In the genomic region with DNA sequence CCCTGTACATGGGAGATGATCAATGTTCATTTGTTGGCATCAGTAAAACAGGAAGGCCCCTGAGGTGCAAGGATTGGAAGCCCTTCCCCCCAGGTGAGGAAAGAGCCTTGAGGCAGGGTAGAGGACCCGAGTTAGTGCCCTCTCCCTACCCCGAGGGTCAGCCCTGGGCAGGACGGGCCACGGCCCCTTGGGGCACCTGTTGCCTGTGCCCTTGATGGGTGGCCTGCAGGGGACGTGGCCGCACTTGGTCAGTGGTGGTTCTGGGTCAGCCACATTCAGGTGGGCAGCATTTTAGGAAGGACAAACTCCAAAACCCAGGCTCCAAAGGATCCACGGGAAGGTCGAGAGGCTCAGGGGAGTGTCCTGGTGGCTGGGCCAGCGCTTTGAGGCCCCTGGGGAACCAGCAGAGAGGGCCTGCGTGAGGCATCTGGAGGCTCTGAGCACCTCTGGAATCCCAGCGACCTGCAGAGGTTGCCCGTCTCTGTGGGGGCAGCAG, we compare ENCODE assay signal across 15 cellular contexts. TPM values are rescaled to one million over a fixed set of nuclear protein-coding genes. Genes with fewer than 3 reads are reported as not detected.
DNase-seq lines count a peak whose midpoint lies in the region; ATAC-seq, FAIRE-seq and TF ChIP-seq lines count a peak whose summit lies in the region.
"Had no signal": no experiment of that assay in that cellular context is flagged by ENCODE, and none has a peak within 500 bp of the region (broad histone marks: within the 10 kb centered on the region; RNA-seq: fewer than 3 reads in every experiment).

No MANE protein-coding gene starts in this region.

- TF ChIP-seq EP300 in HepG2 (IDR thresholded peaks at IDR 0.05; ENCODE audit: low read depth in 2 of 2, low read length in 2 of 2) (no peak), HepG2 (CRISPR knock-in tag; IDR thresholded peaks at IDR 0.05; ENCODE audit: borderline replicate concordance) (no peak)

- H3K9me3 Mint-ChIP-seq in stimulated activated memory B cell treated with anti-CD40 and anti-IgM and Interleukin-4, amounts not matched to agents 10 μg/mL and 1 μg/mL and 100 μg/mL, for 72 hours: no peaks in the 10 kb centered on the region
- no peaks in the 10 kb centered on the region for H3K9me3 Mint-ChIP-seq in activated CD4-positive, alpha-beta memory T cell treated with anti-CD3 and anti-CD28 coated beads, Interleukin-2, amount 10 ng/mL, durations not matched to agents 7 days and 5 days
- H3K9me3 Mint-ChIP-seq: CD8-positive, alpha-beta memory T cell; IgD-negative memory B cell had no signal

- no peaks in the 10 kb centered on the region for H3K4me1 Mint-ChIP-seq in stimulated activated memory B cell treated with anti-CD40 and anti-IgM and Interleukin-4, amounts not matched to agents 10 μg/mL and 1 μg/mL and 100 μg/mL, for 72 hours
- peaks cover 2% of the 10 kb centered on the region for H3K4me1 Mint-ChIP-seq in activated CD4-positive, alpha-beta memory T cell treated with anti-CD3 and anti-CD28 coated beads, Interleukin-2, amount 10 ng/mL, durations not matched to agents 7 days and 5 days

- H3K4me1 ChIP-seq in HepG2 (ENCODE audit: insufficient read depth, low read length) (peaks cover 29% of the 10 kb centered on the region), right lobe of liver (no peaks in the 10 kb centered on the region), neuronal stem cell (ENCODE audit: control insufficient read depth in 2 of 2, insufficient read depth in 1 of 2, low read depth in 1 of 2, low read length in 2 of 2) (peaks cover 0 to 8% of the 10 kb centered on the region in 2 donors)
- H3K4me1 ChIP-seq: Caco-2 had no signal

- CTCF ChIA-PET in HepG2 (lab: Yijun Ruan, JAX; ENCODE audit: low intra/inter-chr PET ratio, low total read pairs): no interaction called here
- CTCF ChIA-PET in activated CD4-positive, alpha-beta memory T cell treated with anti-CD3 and anti-CD28 coated beads, Interleukin-2, amount 10 ng/mL, durations not matched to agents 7 days and 5 days (lab: Charles Lee): no interaction called here

- H3K4me3 Mint-ChIP-seq in stimulated activated memory B cell treated with anti-CD40 and anti-IgM and Interleukin-4, amounts not matched to agents 10 μg/mL and 1 μg/mL and 100 μg/mL, for 72 hours: no peak overlapping the region
- no peak overlapping the region for H3K4me3 Mint-ChIP-seq in activated CD4-positive, alpha-beta memory T cell treated with anti-CD3 and anti-CD28 coated beads, Interleukin-2, amount 10 ng/mL, durations not matched to agents 7 days and 5 days
- H3K4me3 Mint-ChIP-seq: CD8-positive, alpha-beta memory T cell; IgD-negative memory B cell had no signal

- no peak overlapping the region for H3K23ac ChIP-seq in neuronal stem cell (ENCODE audit: low read depth, low read length, poor library complexity)

- no peak overlapping the region for H4K8ac ChIP-seq in neuronal stem cell (ENCODE audit: low read depth, low read length)

- no peaks in the 10 kb centered on the region for H3K79me1 ChIP-seq in neuronal stem cell (ENCODE audit: low read depth, low read length)

- H3K27ac Mint-ChIP-seq in stimulated activated memory B cell treated with anti-CD40 and anti-IgM and Interleukin-4, amounts not matched to agents 10 μg/mL and 1 μg/mL and 100 μg/mL, for 72 hours: peak overlapping the region; percentile 23
- H3K27ac Mint-ChIP-seq in activated CD4-positive, alpha-beta memory T cell treated with anti-CD3 and anti-CD28 coated beads, Interleukin-2, amount 10 ng/mL, durations not matched to agents 7 days and 5 days: no peak overlapping the region
- H3K27ac Mint-ChIP-seq: CD8-positive, alpha-beta memory T cell; IgD-negative memory B cell had no signal

- no peak overlapping the region for H3K27ac ChIP-seq in HepG2 (ENCODE audit: extremely low read length, insufficient read depth, low read length)
- H3K27ac ChIP-seq in right lobe of liver: no peak overlapping the region
- H3K27ac ChIP-seq in neuronal stem cell (replicated peaks; ENCODE audit: low read length): no peak overlapping the region
- H3K27ac ChIP-seq: BLaER1 had no signal

- H3K27me3 Mint-ChIP-seq in stimulated activated memory B cell treated with anti-CD40 and anti-IgM and Interleukin-4, amounts not matched to agents 10 μg/mL and 1 μg/mL and 100 μg/mL, for 72 hours: peaks cover 15% of the 10 kb centered on the region
- H3K27me3 Mint-ChIP-seq in activated CD4-positive, alpha-beta memory T cell treated with anti-CD3 and anti-CD28 coated beads, Interleukin-2, amount 10 ng/mL, durations not matched to agents 7 days and 5 days: peaks cover 11% of the 10 kb centered on the region
- H3K27me3 Mint-ChIP-seq: IgD-negative memory B cell had no signal

- TF ChIP-seq POLR2A in HepG2 (IDR thresholded peaks at IDR 0.05; ENCODE audit: insufficient read depth in 1 of 2, low read depth in 2 of 2, low read length in 2 of 2) (no peak), right lobe of liver (IDR thresholded peaks at IDR 0.05) (no peak)

- H3K18ac ChIP-seq in neuronal stem cell (ENCODE audit: low read length): peak overlapping the region; percentile 18

- H3K36me3 ChIP-seq in HepG2 (replicated peaks in 1 of 2; ENCODE audit: control insufficient read depth in 1 of 2, insufficient read depth in 2 of 2, low read length in 2 of 2) (no peaks in the 10 kb centered on the region), right lobe of liver (no peaks in the 10 kb centered on the region), neuronal stem cell (replicated peaks in 1 of 2; ENCODE audit: control insufficient read depth in 2 of 2, insufficient read depth in 2 of 2, low read length in 2 of 2) (no peaks in the 10 kb centered on the region)
- H3K36me3 ChIP-seq: BLaER1 had no signal

- no peak for ATAC-seq in HepG2
- no peak for ATAC-seq in right lobe of liver
- no peak for ATAC-seq in stimulated activated memory B cell treated with anti-CD40 and anti-IgM and Interleukin-4, amounts not matched to agents 10 μg/mL and 1 μg/mL and 100 μg/mL, for 72 hours
- ATAC-seq: HCT116 had no signal

- H3K4me2 ChIP-seq in HepG2 (ENCODE audit: low read depth, low read length) (no peak overlapping the region), neuronal stem cell (ENCODE audit: insufficient read depth, low read length, poor library complexity, severe bottlenecking) (no peak overlapping the region)
- H3K4me2 ChIP-seq: BLaER1 had no signal

- H2BK12ac ChIP-seq in neuronal stem cell (ENCODE audit: low read length): no peak overlapping the region

- H2AFZ ChIP-seq in HepG2 (ENCODE audit: low read length) (no peak overlapping the region), neuronal stem cell (ENCODE audit: low read length) (no peak overlapping the region)

- no peak for FAIRE-seq in HepG2 (lab: Jason Lieb, UNC)

- H3K79me2 ChIP-seq in HepG2 (ENCODE audit: insufficient read depth, low read length): no peaks in the 10 kb centered on the region

- H3K14ac ChIP-seq in neuronal stem cell (ENCODE audit: low read length): no peak overlapping the region

- intact Hi-C loops in HepG2 (cut with micrococcal nuclease; ENCODE audit: unreplicated experiment) (no loop called here), right lobe of liver (cut with DNase I) (loop anchor here in 1 of 2 donors (10.0 kb wide), 1 partner anchor 65 kb away; no protein-coding TSS in a partner anchor)

- in situ Hi-C loops in HepG2 (cut with HindIII; ENCODE audit: extremely low pct_ligation_motif_present, low pct_unique_long_range_greater_than_20kb): loop anchor here (5.0 kb wide), 1 partner anchor 38 kb away; no protein-coding TSS in a partner anchor

- H3K9ac ChIP-seq in HepG2 (ENCODE audit: insufficient read depth, low read depth, low read length): no peak overlapping the region
- no peak overlapping the region for H3K9ac ChIP-seq in neuronal stem cell (ENCODE audit: low read depth, low read length, poor library complexity)
- H3K9ac ChIP-seq: BLaER1 had no signal

- DNase-seq in HepG2 (ENCODE audit: low spot score): no peak
- no peak for DNase-seq in right lobe of liver
- DNase-seq in neuronal stem cell (ENCODE audit: low spot score): no peak
- DNase-seq in activated CD4-positive, alpha-beta T cell treated with anti-CD3 and anti-CD28 coated beads for 4 hours: no peak
- no peak for DNase-seq in activated CD4-positive, alpha-beta memory T cell treated with anti-CD3 and anti-CD28 coated beads, Interleukin-2, amount 10 ng/mL, durations not matched to agents 7 days and 5 days
- DNase-seq: 8988T; AML-193; Caco-2; CD8-positive, alpha-beta memory T cell; GF-D8 had no signal

- H2AK5ac ChIP-seq in neuronal stem cell (ENCODE audit: low read depth, low read length): no peak overlapping the region

- H3K4me3 ChIP-seq in HepG2 (replicated peaks in 1 of 3; ENCODE audit: insufficient read depth in 1 of 3, low read depth in 2 of 3, low read length in 3 of 3) (no peak overlapping the region; a peak in 1 of 6 replicates), right lobe of liver (no peak overlapping the region), neuronal stem cell (ENCODE audit: low read length in 2 of 2) (no peak overlapping the region)
- H3K4me3 ChIP-seq: BLaER1 had no signal

- H3K9me3 ChIP-seq in HepG2 (ENCODE audit: low read length): no peaks in the 10 kb centered on the region
- H3K9me3 ChIP-seq in right lobe of liver: no peaks in the 10 kb centered on the region
- no peaks in the 10 kb centered on the region for H3K9me3 ChIP-seq in neuronal stem cell (replicated peaks in 1 of 2; ENCODE audit: control insufficient read depth in 2 of 2, insufficient read depth in 1 of 2, low read depth in 1 of 2, low read length in 2 of 2)
- H3K9me3 ChIP-seq: BLaER1, Caco-2 had no signal

- POLR2A ChIA-PET in HepG2 (lab: Yijun Ruan, JAX): no interaction called here
- POLR2A ChIA-PET in activated CD4-positive, alpha-beta memory T cell treated with anti-CD3 and anti-CD28 coated beads, Interleukin-2, amount 10 ng/mL, durations not matched to agents 7 days and 5 days (lab: Charles Lee): no interaction called here

- H3K27me3 ChIP-seq in HepG2 (ENCODE audit: control insufficient read depth in 1 of 2, insufficient read depth in 2 of 2, low read length in 2 of 2) (peaks cover 2 to 18% of the 10 kb centered on the region in 2 experiments; a peak in 2 of 5 replicates), right lobe of liver (no peaks in the 10 kb centered on the region), neuronal stem cell (ENCODE audit: control insufficient read depth in 3 of 3, insufficient read depth in 3 of 3, low read depth in 1 of 3, low read length in 3 of 3) (peaks cover 0 to 15% (median 5%) of the 10 kb centered on the region in 3 experiments)

- no peak overlapping the region for H2BK15ac ChIP-seq in neuronal stem cell (ENCODE audit: low read length)

- BruUV-seq in HepG2 (replicated peaks; lab: Mats Ljungman, UMichigan): no TSS peak

- no peak overlapping the region for H2BK5ac ChIP-seq in neuronal stem cell (ENCODE audit: low read length)

- H2BK120ac ChIP-seq in neuronal stem cell (ENCODE audit: low read depth, low read length): no peak overlapping the region

- H4K20me1 ChIP-seq in HepG2 (ENCODE audit: insufficient read depth, low read length): no peaks in the 10 kb centered on the region
- H4K20me1 ChIP-seq: BLaER1 had no signal

- 15% methylated on average over 7 of the region's 12 CpGs for WGBS in HepG2 (ENCODE audit: low lambda C conversion rate)
- WGBS in right lobe of liver (ENCODE audit: insufficient coverage, low coverage, low lambda C conversion rate, missing lambda C conversion rate): 80% methylated on average over 6 of the region's 12 CpGs
- WGBS in neuronal stem cell (ENCODE audit: extremely low coverage in 2 of 2, insufficient read length in 2 of 2, insufficient replicate concordance in 1 of 2), 2 donors: no CpG with 5 or more reads among the region's 12 CpGs

- no peak for TF ChIP-seq CTCF in HepG2 (CRISPR knock-in tag; IDR thresholded peaks at IDR 0.05)
- TF ChIP-seq CTCF in right lobe of liver (IDR thresholded peaks at IDR 0.05): no peak

- H3K4ac ChIP-seq in neuronal stem cell (ENCODE audit: low read length): no peak overlapping the region

- no peak overlapping the region for H4K91ac ChIP-seq in neuronal stem cell (ENCODE audit: low read depth, low read length, poor library complexity)

- no peaks in the 10 kb centered on the region for H3K36me3 Mint-ChIP-seq in stimulated activated memory B cell treated with anti-CD40 and anti-IgM and Interleukin-4, amounts not matched to agents 10 μg/mL and 1 μg/mL and 100 μg/mL, for 72 hours
- no peaks in the 10 kb centered on the region for H3K36me3 Mint-ChIP-seq in activated CD4-positive, alpha-beta memory T cell treated with anti-CD3 and anti-CD28 coated beads, Interleukin-2, amount 10 ng/mL, durations not matched to agents 7 days and 5 days (ENCODE audit: low read depth)
- H3K36me3 Mint-ChIP-seq: CD8-positive, alpha-beta memory T cell had no signal

- TF ChIP-seq RAD21 in HepG2 (CRISPR knock-in tag; IDR thresholded peaks at IDR 0.05): no peak

RNA-seq across cellular contexts. Expression of gene RPUSD3, which starts 15.8 kb away (rescaled TPM):
- 30.3 and 32.1 TPM in 2 replicates for total RNA-seq in HepG2 (2016; rRNA removed; fragmentation: Illumina TruSeq; extraction: Trizol)
- total RNA-seq in HepG2 (2016; cell fraction: cytosol; rRNA removed; fragmentation: Illumina TruSeq; extraction: Trizol; ENCODE audit: low read depth): 19.4 and 22.8 TPM in 2 replicates
- total RNA-seq in HepG2 (2016; cell fraction: insoluble cytoplasmic fraction; rRNA removed; fragmentation: Illumina TruSeq; extraction: Trizol): 31.0 and 32.4 TPM in 2 replicates
- 23.0 and 24.2 TPM in 2 replicates for total RNA-seq in HepG2 (2016; cell fraction: membrane; rRNA removed; fragmentation: Illumina TruSeq; extraction: Trizol)
- total RNA-seq in HepG2 (2016; cell fraction: nucleus; rRNA removed; fragmentation: Illumina TruSeq; extraction: Trizol): 15.6 and 16.2 TPM in 2 replicates
- polyA plus RNA-seq in HepG2 (2011; rRNA removed): 48.7 and 55.5 TPM in 2 replicates
- 24.5 and 32.1 TPM in 2 replicates for polyA plus RNA-seq in HepG2 (2011; cell fraction: cytosol; rRNA removed)
- 33.9 and 36.3 TPM in 2 replicates for polyA plus RNA-seq in HepG2 (2011; cell fraction: nucleus; rRNA removed)
- 23.0 and 27.6 TPM in 2 replicates for polyA plus RNA-seq in HepG2 (2012)
- 12.3 and 13.4 TPM in 2 replicates for polyA plus RNA-seq in HepG2 (2016; cell fraction: cytosol; fragmentation: Illumina TruSeq; extraction: Trizol; ENCODE audit: low read depth)
- 42.6 and 42.9 TPM in 2 replicates for polyA plus RNA-seq in HepG2 (2016; cell fraction: insoluble cytoplasmic fraction; fragmentation: Illumina TruSeq; extraction: Trizol; ENCODE audit: low read depth)
- 17.8 TPM in 2 replicates for polyA plus RNA-seq in HepG2 (2016; cell fraction: membrane; fragmentation: Illumina TruSeq; extraction: Trizol; ENCODE audit: low read depth)
- polyA plus RNA-seq in HepG2 (2016; cell fraction: nucleus; fragmentation: Illumina TruSeq; extraction: Trizol; ENCODE audit: insufficient read depth, low read depth): 39.3 and 39.8 TPM in 2 replicates
- polyA minus RNA-seq in HepG2 (2011; rRNA and poly(A)+ RNA removed; ENCODE audit: low replicate concordance): 49.6 and 51.5 TPM in 2 replicates
- 11.9 and 14.9 TPM in 2 replicates for polyA minus RNA-seq in HepG2 (2011; cell fraction: cytosol; rRNA and poly(A)+ RNA removed)
- 5.7 and 11.1 TPM in 2 replicates for polyA minus RNA-seq in HepG2 (2011; cell fraction: nucleus; rRNA and poly(A)+ RNA removed)
- 10 to 100 TPM; 15.8 to 34.6 (median 22.4) TPM for total RNA-seq in right lobe of liver
- polyA plus RNA-seq in neuronal stem cell (2013, experiment 1 of 2): 47.4 TPM
- 44.3 TPM for polyA plus RNA-seq in neuronal stem cell (2013, experiment 2 of 2)
- total RNA-seq in activated CD4-positive, alpha-beta memory T cell treated with anti-CD3 and anti-CD28 coated beads, Interleukin-2, amount 10 ng/mL, durations not matched to agents 7 days and 5 days: 10 to 100 TPM; 51.5 to 53.6 TPM

RNA-seq across cellular contexts. Expression of gene CIDEC, which starts 20.5 kb away (rescaled TPM):
- total RNA-seq in HepG2 (2016; rRNA removed; fragmentation: Illumina TruSeq; extraction: Trizol): 2.5 and 2.8 TPM in 2 replicates
- total RNA-seq in HepG2 (2016; cell fraction: cytosol; rRNA removed; fragmentation: Illumina TruSeq; extraction: Trizol; ENCODE audit: low read depth): 0.71 and 0.79 TPM in 2 replicates
- total RNA-seq in HepG2 (2016; cell fraction: insoluble cytoplasmic fraction; rRNA removed; fragmentation: Illumina TruSeq; extraction: Trizol): 2.8 and 3.0 TPM in 2 replicates
- total RNA-seq in HepG2 (2016; cell fraction: membrane; rRNA removed; fragmentation: Illumina TruSeq; extraction: Trizol): 1.1 TPM in 2 replicates
- 1.1 and 1.7 TPM in 2 replicates for total RNA-seq in HepG2 (2016; cell fraction: nucleus; rRNA removed; fragmentation: Illumina TruSeq; extraction: Trizol)
- polyA plus RNA-seq in HepG2 (2011; rRNA removed): 10.4 and 19.6 TPM in 2 replicates
- 11.0 and 15.5 TPM in 2 replicates for polyA plus RNA-seq in HepG2 (2011; cell fraction: cytosol; rRNA removed)
- polyA plus RNA-seq in HepG2 (2011; cell fraction: nucleus; rRNA removed): 4.8 and 7.9 TPM in 2 replicates
- polyA plus RNA-seq in HepG2 (2012): 9.7 and 16.5 TPM in 2 replicates
- polyA plus RNA-seq in HepG2 (2016; cell fraction: cytosol; fragmentation: Illumina TruSeq; extraction: Trizol; ENCODE audit: low read depth): 0.90 and 1.2 TPM in 2 replicates
- 4.1 and 5.5 TPM in 2 replicates for polyA plus RNA-seq in HepG2 (2016; cell fraction: insoluble cytoplasmic fraction; fragmentation: Illumina TruSeq; extraction: Trizol; ENCODE audit: low read depth)
- polyA plus RNA-seq in HepG2 (2016; cell fraction: membrane; fragmentation: Illumina TruSeq; extraction: Trizol; ENCODE audit: low read depth): 1.00 and 1.2 TPM in 2 replicates
- 1.8 and 2.8 TPM in 2 replicates for polyA plus RNA-seq in HepG2 (2016; cell fraction: nucleus; fragmentation: Illumina TruSeq; extraction: Trizol; ENCODE audit: insufficient read depth, low read depth)
- polyA minus RNA-seq in HepG2 (2011; rRNA and poly(A)+ RNA removed; ENCODE audit: low replicate concordance): 9.9 TPM in 1 of 2 replicates, not detected in the other
- polyA minus RNA-seq in HepG2 (2011; cell fraction: cytosol; rRNA and poly(A)+ RNA removed): 3.8 and 7.9 TPM in 2 replicates
- 2.4 and 5.2 TPM in 2 replicates for polyA minus RNA-seq in HepG2 (2011; cell fraction: nucleus; rRNA and poly(A)+ RNA removed)
- 100 to 1,000 TPM in 1 of 6 experiments, 10 to 100 TPM in 1, 1 to 10 TPM in 4; 1.0 to 101 (median 2.7) TPM for total RNA-seq in right lobe of liver
- polyA plus RNA-seq in neuronal stem cell (2013, experiment 1 of 2): not detected
- polyA plus RNA-seq in neuronal stem cell (2013, experiment 2 of 2): not detected
- total RNA-seq in activated CD4-positive, alpha-beta memory T cell treated with anti-CD3 and anti-CD28 coated beads, Interleukin-2, amount 10 ng/mL, durations not matched to agents 7 days and 5 days: not detected
- total RNA-seq: CD8-positive, alpha-beta memory T cell; H4 had no signal
- polyA plus RNA-seq: CD8-positive, alpha-beta memory T cell had no signal

RNA-seq across cellular contexts. Expression of gene JAGN1, which starts 30.8 kb away (rescaled TPM):
- total RNA-seq in HepG2 (2016; rRNA removed; fragmentation: Illumina TruSeq; extraction: Trizol): 40.9 and 50.9 TPM in 2 replicates
- total RNA-seq in HepG2 (2016; cell fraction: cytosol; rRNA removed; fragmentation: Illumina TruSeq; extraction: Trizol; ENCODE audit: low read depth): 30.5 and 31.6 TPM in 2 replicates
- total RNA-seq in HepG2 (2016; cell fraction: insoluble cytoplasmic fraction; rRNA removed; fragmentation: Illumina TruSeq; extraction: Trizol): 39.2 and 48.3 TPM in 2 replicates
- total RNA-seq in HepG2 (2016; cell fraction: membrane; rRNA removed; fragmentation: Illumina TruSeq; extraction: Trizol): 58.9 and 62.5 TPM in 2 replicates
- total RNA-seq in HepG2 (2016; cell fraction: nucleus; rRNA removed; fragmentation: Illumina TruSeq; extraction: Trizol): 26.1 and 35.8 TPM in 2 replicates
- polyA plus RNA-seq in HepG2 (2011; rRNA removed): 49.9 and 59.1 TPM in 2 replicates
- polyA plus RNA-seq in HepG2 (2011; cell fraction: cytosol; rRNA removed): 62.8 and 77.2 TPM in 2 replicates
- 15.6 and 21.2 TPM in 2 replicates for polyA plus RNA-seq in HepG2 (2011; cell fraction: nucleus; rRNA removed)
- 51.5 and 51.6 TPM in 2 replicates for polyA plus RNA-seq in HepG2 (2012)
- 34.8 and 36.6 TPM in 2 replicates for polyA plus RNA-seq in HepG2 (2016; cell fraction: cytosol; fragmentation: Illumina TruSeq; extraction: Trizol; ENCODE audit: low read depth)
- 49.7 and 50.5 TPM in 2 replicates for polyA plus RNA-seq in HepG2 (2016; cell fraction: insoluble cytoplasmic fraction; fragmentation: Illumina TruSeq; extraction: Trizol; ENCODE audit: low read depth)
- 63.1 and 68.7 TPM in 2 replicates for polyA plus RNA-seq in HepG2 (2016; cell fraction: membrane; fragmentation: Illumina TruSeq; extraction: Trizol; ENCODE audit: low read depth)
- polyA plus RNA-seq in HepG2 (2016; cell fraction: nucleus; fragmentation: Illumina TruSeq; extraction: Trizol; ENCODE audit: insufficient read depth, low read depth): 55.7 and 65.1 TPM in 2 replicates
- polyA minus RNA-seq in HepG2 (2011; rRNA and poly(A)+ RNA removed; ENCODE audit: low replicate concordance): 106 and 114 TPM in 2 replicates
- 28.1 and 40.9 TPM in 2 replicates for polyA minus RNA-seq in HepG2 (2011; cell fraction: cytosol; rRNA and poly(A)+ RNA removed)
- polyA minus RNA-seq in HepG2 (2011; cell fraction: nucleus; rRNA and poly(A)+ RNA removed): 16.2 and 24.0 TPM in 2 replicates
- 10 to 100 TPM; 20.5 to 40.6 (median 26.5) TPM for total RNA-seq in right lobe of liver
- polyA plus RNA-seq in neuronal stem cell (2013, experiment 1 of 2): 23.4 TPM
- polyA plus RNA-seq in neuronal stem cell (2013, experiment 2 of 2): 24.0 TPM
- total RNA-seq in activated CD4-positive, alpha-beta memory T cell treated with anti-CD3 and anti-CD28 coated beads, Interleukin-2, amount 10 ng/mL, durations not matched to agents 7 days and 5 days: 10 to 100 TPM; 25.4 to 28.6 TPM

RNA-seq across cellular contexts. Expression of gene IL17RE, which starts 43.1 kb away (rescaled TPM):
- total RNA-seq in HepG2 (2016; rRNA removed; fragmentation: Illumina TruSeq; extraction: Trizol) (6.7 and 14.5 TPM in 2 replicates), right lobe of liver (1 to 10 TPM; 1.1 to 4.6 (median 2.2) TPM)
- 2.7 and 3.5 TPM in 2 replicates for total RNA-seq in HepG2 (2016; cell fraction: cytosol; rRNA removed; fragmentation: Illumina TruSeq; extraction: Trizol; ENCODE audit: low read depth)
- 6.0 and 11.8 TPM in 2 replicates for total RNA-seq in HepG2 (2016; cell fraction: insoluble cytoplasmic fraction; rRNA removed; fragmentation: Illumina TruSeq; extraction: Trizol)
- total RNA-seq in HepG2 (2016; cell fraction: membrane; rRNA removed; fragmentation: Illumina TruSeq; extraction: Trizol): 4.7 and 5.3 TPM in 2 replicates
- total RNA-seq in HepG2 (2016; cell fraction: nucleus; rRNA removed; fragmentation: Illumina TruSeq; extraction: Trizol): 15.9 and 16.0 TPM in 2 replicates
- polyA plus RNA-seq in HepG2 (2011; rRNA removed): 24.1 and 36.3 TPM in 2 replicates
- polyA plus RNA-seq in HepG2 (2011; cell fraction: cytosol; rRNA removed): 12.1 and 13.8 TPM in 2 replicates
- polyA plus RNA-seq in HepG2 (2011; cell fraction: nucleus; rRNA removed): 99.7 and 101 TPM in 2 replicates
- polyA plus RNA-seq in HepG2 (2012): 13.7 and 18.1 TPM in 2 replicates
- 2.0 and 2.3 TPM in 2 replicates for polyA plus RNA-seq in HepG2 (2016; cell fraction: cytosol; fragmentation: Illumina TruSeq; extraction: Trizol; ENCODE audit: low read depth)
- polyA plus RNA-seq in HepG2 (2016; cell fraction: insoluble cytoplasmic fraction; fragmentation: Illumina TruSeq; extraction: Trizol; ENCODE audit: low read depth): 7.0 and 8.1 TPM in 2 replicates
- polyA plus RNA-seq in HepG2 (2016; cell fraction: membrane; fragmentation: Illumina TruSeq; extraction: Trizol; ENCODE audit: low read depth): 3.3 and 3.7 TPM in 2 replicates
- 31.0 and 39.3 TPM in 2 replicates for polyA plus RNA-seq in HepG2 (2016; cell fraction: nucleus; fragmentation: Illumina TruSeq; extraction: Trizol; ENCODE audit: insufficient read depth, low read depth)
- polyA minus RNA-seq in HepG2 (2011; rRNA and poly(A)+ RNA removed; ENCODE audit: low replicate concordance): 2.4 and 35.1 TPM in 2 replicates
- 6.0 and 7.9 TPM in 2 replicates for polyA minus RNA-seq in HepG2 (2011; cell fraction: cytosol; rRNA and poly(A)+ RNA removed)
- 22.7 and 33.4 TPM in 2 replicates for polyA minus RNA-seq in HepG2 (2011; cell fraction: nucleus; rRNA and poly(A)+ RNA removed)
- 0.77 TPM for polyA plus RNA-seq in neuronal stem cell (2013, experiment 1 of 2)
- 0.57 TPM for polyA plus RNA-seq in neuronal stem cell (2013, experiment 2 of 2)
- total RNA-seq in activated CD4-positive, alpha-beta memory T cell treated with anti-CD3 and anti-CD28 coated beads, Interleukin-2, amount 10 ng/mL, durations not matched to agents 7 days and 5 days: 1 to 10 TPM; 1.7 to 3.0 TPM
- total RNA-seq: H4 had no signal
- polyA plus RNA-seq: IgD-negative memory B cell had no signal

RNA-seq across cellular contexts. Expression of gene TTLL3, which starts 49.5 kb away (rescaled TPM):
- 1.9 and 9.5 TPM in 2 replicates for total RNA-seq in HepG2 (2016; rRNA removed; fragmentation: Illumina TruSeq; extraction: Trizol)
- total RNA-seq in HepG2 (2016; cell fraction: cytosol; rRNA removed; fragmentation: Illumina TruSeq; extraction: Trizol; ENCODE audit: low read depth): 2.5 and 4.8 TPM in 2 replicates
- total RNA-seq in HepG2 (2016; cell fraction: insoluble cytoplasmic fraction; rRNA removed; fragmentation: Illumina TruSeq; extraction: Trizol): 3.0 and 10.9 TPM in 2 replicates
- total RNA-seq in HepG2 (2016; cell fraction: membrane; rRNA removed; fragmentation: Illumina TruSeq; extraction: Trizol): 2.5 and 4.3 TPM in 2 replicates
- 18.5 and 22.1 TPM in 2 replicates for total RNA-seq in HepG2 (2016; cell fraction: nucleus; rRNA removed; fragmentation: Illumina TruSeq; extraction: Trizol)
- polyA plus RNA-seq in HepG2 (2011; rRNA removed): 51.2 and 59.3 TPM in 2 replicates
- polyA plus RNA-seq in HepG2 (2011; cell fraction: cytosol; rRNA removed): 10.0 and 13.7 TPM in 2 replicates
- 463 and 502 TPM in 2 replicates for polyA plus RNA-seq in HepG2 (2011; cell fraction: nucleus; rRNA removed)
- polyA plus RNA-seq in HepG2 (2012): 30.3 and 36.9 TPM in 2 replicates
- polyA plus RNA-seq in HepG2 (2016; cell fraction: cytosol; fragmentation: Illumina TruSeq; extraction: Trizol; ENCODE audit: low read depth): 0.27 and 0.43 TPM in 2 replicates
- polyA plus RNA-seq in HepG2 (2016; cell fraction: insoluble cytoplasmic fraction; fragmentation: Illumina TruSeq; extraction: Trizol; ENCODE audit: low read depth): 2.5 and 2.6 TPM in 2 replicates
- polyA plus RNA-seq in HepG2 (2016; cell fraction: membrane; fragmentation: Illumina TruSeq; extraction: Trizol; ENCODE audit: low read depth): 0.88 and 2.6 TPM in 2 replicates
- polyA plus RNA-seq in HepG2 (2016; cell fraction: nucleus; fragmentation: Illumina TruSeq; extraction: Trizol; ENCODE audit: insufficient read depth, low read depth): 92.7 and 95.3 TPM in 2 replicates
- 42.0 and 56.1 TPM in 2 replicates for polyA minus RNA-seq in HepG2 (2011; rRNA and poly(A)+ RNA removed; ENCODE audit: low replicate concordance)
- polyA minus RNA-seq in HepG2 (2011; cell fraction: cytosol; rRNA and poly(A)+ RNA removed): 3.3 and 3.7 TPM in 2 replicates
- polyA minus RNA-seq in HepG2 (2011; cell fraction: nucleus; rRNA and poly(A)+ RNA removed): 83.4 and 89.9 TPM in 2 replicates
- 10 to 100 TPM in 3 of 6 experiments, 1 to 10 TPM in 3; 4.5 to 11.0 (median 8.6) TPM for total RNA-seq in right lobe of liver
- polyA plus RNA-seq in neuronal stem cell (2013, experiment 1 of 2): 18.1 TPM
- polyA plus RNA-seq in neuronal stem cell (2013, experiment 2 of 2): 16.9 TPM
- 10 to 100 TPM; 50.8 to 59.0 TPM for total RNA-seq in activated CD4-positive, alpha-beta memory T cell treated with anti-CD3 and anti-CD28 coated beads, Interleukin-2, amount 10 ng/mL, durations not matched to agents 7 days and 5 days
